ENCODE assay signal across 8 cellular contexts in genomic region chr3:48661501-48662139, GRCh38. TPM values are rescaled to one million over a fixed set of nuclear protein-coding genes. Genes with fewer than 3 reads are reported as not detected.
DNase-seq lines count a peak whose midpoint lies in the region; ATAC-seq and TF ChIP-seq lines count a peak whose summit lies in the region.

No MANE protein-coding gene starts in this region.

- H3K27ac Mint-ChIP-seq in Calu3 (ENCODE audit: unreplicated experiment) (no peak overlapping the region), neural crest cell (ENCODE audit: unreplicated experiment) (no peak overlapping the region)

- H3K4me1 Mint-ChIP-seq in Calu3 (ENCODE audit: low read depth, unreplicated experiment): peaks cover 14% of the 10 kb centered on the region
- H3K4me1 Mint-ChIP-seq in neural crest cell: peaks cover 31% of the 10 kb centered on the region

- no peak for ATAC-seq in HG03378 (IDR thresholded peaks at IDR 0.05; ENCODE audit: unreplicated experiment)

- no peaks in the 10 kb centered on the region for H3K9me3 Mint-ChIP-seq in Calu3 (ENCODE audit: low read depth, unreplicated experiment)
- H3K9me3 Mint-ChIP-seq in neural crest cell: peaks cover 2% of the 10 kb centered on the region

- intact Hi-C loops in Calu3 (cut with micrococcal nuclease; ENCODE audit: unreplicated experiment): no loop called here

- TF ChIP-seq CTCF in Calu3 (IDR thresholded peaks at IDR 0.05; ENCODE audit: unreplicated experiment) (no peak), fibroblast of pulmonary artery (IDR thresholded peaks at IDR 0.05; ENCODE audit: low read length, missing control alignments) (no peak), neural crest cell (conservative IDR thresholded peaks at IDR 0.05) (no peak)

- H3K4me3 Mint-ChIP-seq in Calu3 (ENCODE audit: low read depth, unreplicated experiment) (peak overlapping the region; percentile 96), neural crest cell (peak overlapping the region; percentile 88)

- CTCF ChIA-PET in Calu3 (lab: Charles Lee): no interaction called here

- BruUV-seq in Calu3 (replicated peaks; lab: Mats Ljungman, UMichigan): no TSS peak

- H3K27me3 Mint-ChIP-seq in Calu3 (ENCODE audit: unreplicated experiment) (no peaks in the 10 kb centered on the region), neural crest cell (ENCODE audit: low read depth) (peaks cover 7% of the 10 kb centered on the region)

- peak overlapping the region; percentile 52 for H3K4me3 ChIP-seq in fibroblast of pulmonary artery (replicated peaks; ENCODE audit: low read depth, low read length)

- H3K36me3 Mint-ChIP-seq in Calu3 (ENCODE audit: insufficient read depth, unreplicated experiment): peaks cover 71% of the 10 kb centered on the region
- H3K36me3 Mint-ChIP-seq in neural crest cell (ENCODE audit: low read depth): peaks cover 26% of the 10 kb centered on the region

- DNase-seq in Calu3: no peak
- peak; percentile 33 for DNase-seq in NCI-H460 (ENCODE audit: extremely low read depth, low read depth)
- peak; percentile 62 to 64 for DNase-seq in activated T-helper 1 cell treated with anti-CD3 and anti-CD28 coated beads, Interleukin-2, amount 50 U/mL, for 16 hours (ENCODE audit: low read depth in 1 of 2, low spot score in 1 of 2)
- peak; percentile 53 for DNase-seq in fibroblast of pulmonary artery (ENCODE audit: low read depth)
- peak; percentile 92 for DNase-seq in neural crest cell (ENCODE audit: low read depth, low spot score)
- peak in 44 of 49 donors; percentile 14 to 74 (median 59) for DNase-seq in substantia nigra (lab: John Stamatoyannopoulos, UW)
- DNase-seq in dedifferentiated amniotic fluid mesenchymal stem cell (ENCODE audit: extremely low spot score): no peak

- no peak overlapping the region for H3K27ac ChIP-seq in substantia nigra (ENCODE audit: low read depth, low read length, poor library complexity, severe bottlenecking)

RNA-seq across cellular contexts. Expression of gene CELSR3, which starts 1.1 kb away (rescaled TPM):
- total RNA-seq in Calu3 (2022): 24.9 and 28.5 TPM in 2 replicates
- total RNA-seq in NCI-H460 (2014; rRNA removed; shearing (Covaris generic)): 0.79 and 1.4 TPM in 2 replicates
- polyA plus RNA-seq in NCI-H460 (2014; cell fraction: nucleus; rRNA removed): 2.9 and 3.5 TPM in 2 replicates
- total RNA-seq in neural crest cell: 26.5 and 27.2 TPM in 2 replicates

RNA-seq across cellular contexts. Expression of gene NCKIPSD, which starts 24.1 kb away (rescaled TPM):
- total RNA-seq in Calu3 (2022): 23.1 and 26.9 TPM in 2 replicates
- 15.9 and 17.2 TPM in 2 replicates for total RNA-seq in NCI-H460 (2014; rRNA removed; shearing (Covaris generic))
- polyA plus RNA-seq in NCI-H460 (2014; cell fraction: nucleus; rRNA removed): 62.8 and 69.5 TPM in 2 replicates
- 25.3 and 30.2 TPM in 2 replicates for total RNA-seq in neural crest cell

RNA-seq across cellular contexts. Expression of gene SLC26A6, which starts 26.4 kb away (rescaled TPM):
- total RNA-seq in Calu3 (2022): 21.6 and 27.0 TPM in 2 replicates
- total RNA-seq in NCI-H460 (2014; rRNA removed; shearing (Covaris generic)): 7.7 and 9.4 TPM in 2 replicates
- polyA plus RNA-seq in NCI-H460 (2014; cell fraction: nucleus; rRNA removed): 84.1 and 90.8 TPM in 2 replicates
- 54.8 and 57.4 TPM in 2 replicates for total RNA-seq in neural crest cell

RNA-seq across cellular contexts. Expression of gene TMEM89, which starts 40.1 kb away (rescaled TPM):
- total RNA-seq in Calu3 (2022) (not detected in 2 replicates), neural crest cell (0.51 and 0.66 TPM in 2 replicates)
- not detected in 2 replicates for total RNA-seq in NCI-H460 (2014; rRNA removed; shearing (Covaris generic))
- not detected in 2 replicates for polyA plus RNA-seq in NCI-H460 (2014; cell fraction: nucleus; rRNA removed)

RNA-seq across cellular contexts. Expression of gene UQCRC1, which starts 52.2 kb away (rescaled TPM):
- total RNA-seq in Calu3 (2022): 196 and 207 TPM in 2 replicates
- 193 and 196 TPM in 2 replicates for total RNA-seq in NCI-H460 (2014; rRNA removed; shearing (Covaris generic))
- 225 and 338 TPM in 2 replicates for polyA plus RNA-seq in NCI-H460 (2014; cell fraction: nucleus; rRNA removed)
- total RNA-seq in neural crest cell: 288 and 297 TPM in 2 replicates

Comparison
In these comparisons a context has a peak if more than half of its experiments do, and no peak if none do; other contexts are left out.
1. DNase-seq: peak in NCI-H460 (single experiment), activated T-helper 1 cell treated with anti-CD3 and anti-CD28 coated beads, Interleukin-2, amount 50 U/mL, for 16 hours (2 of 2), fibroblast of pulmonary artery (single experiment), neural crest cell (single experiment) and substantia nigra (44 of 49); none in Calu3 (single experiment) and dedifferentiated amniotic fluid mesenchymal stem cell (single experiment).
2. RNA of gene CELSR3, which starts 1.1 kb away (total RNA-seq): 26.5 to 27.2 TPM in neural crest cell and 24.9 to 28.5 TPM in Calu3; 0.79 to 1.4 TPM in NCI-H460; every median in the first group is over 10 times any median in the second.